ENCODE assay signal across 1 cellular context in the genomic region with DNA sequence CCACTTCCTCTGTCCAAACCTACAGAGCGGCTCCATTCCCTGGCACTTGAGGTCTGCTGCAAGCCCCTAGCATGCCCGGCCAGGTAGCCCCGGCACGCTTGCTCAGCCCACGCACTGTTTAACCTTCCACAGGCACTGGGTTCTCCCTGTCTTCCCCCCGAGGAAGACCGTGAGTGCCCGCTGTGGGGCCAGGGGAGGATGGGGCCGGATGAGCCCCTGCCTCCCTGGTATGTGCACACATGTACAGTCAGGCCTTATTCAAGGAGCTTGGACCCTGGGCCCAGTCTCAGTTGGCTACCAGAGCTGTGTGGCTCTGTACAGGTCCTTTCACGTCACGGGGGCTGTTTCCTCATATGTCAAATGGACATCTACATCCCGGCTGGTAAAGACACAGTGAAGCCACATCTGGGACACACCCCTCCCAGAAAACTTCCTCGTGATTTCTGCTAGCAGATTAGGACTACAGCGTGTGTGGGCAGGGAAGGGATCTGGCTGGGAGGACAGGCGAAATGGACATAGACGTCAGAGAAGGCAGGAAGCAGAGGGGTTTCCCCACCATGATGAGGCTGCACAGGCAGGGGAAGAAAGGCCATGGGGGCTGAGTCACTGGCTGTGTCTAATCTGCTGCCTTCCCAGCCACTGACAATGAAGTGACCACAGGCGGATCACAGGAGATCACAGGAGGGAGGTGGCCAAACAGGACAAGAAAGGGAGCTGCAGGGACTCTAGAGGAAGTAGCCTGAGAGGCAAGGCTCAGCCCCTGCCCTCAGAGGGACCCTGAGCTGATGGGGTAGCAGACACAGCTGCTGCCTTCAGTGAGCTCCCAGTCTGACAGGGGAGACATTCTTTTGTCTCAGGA.
TF ChIP-seq lines count a peak whose summit lies in the region.

No MANE protein-coding gene starts in this region.

TF ChIP-seq in IMR-90, 13 proteins besides CTCF, POLR2A, EP300 and RAD21 (continued from another document):
- TF ChIP-seq USF2 (IDR thresholded peaks at IDR 0.05; ENCODE audit: low read depth, low read length): 0 out of 2 replicates have a peak, but pooled peaks have one; percentile 26
- TF ChIP-seq NFE2L2 (IDR thresholded peaks at IDR 0.05; ENCODE audit: low read depth, low read length): peak; percentile 86
- peak; percentile 56 for TF ChIP-seq CEBPB (IDR thresholded peaks at IDR 0.05; ENCODE audit: low read depth, low read length)
- TF ChIP-seq BHLHE40 (IDR thresholded peaks at IDR 0.05; ENCODE audit: low read depth, low read length): no peak
- peak; percentile 16 for TF ChIP-seq RCOR1 (IDR thresholded peaks at IDR 0.05; ENCODE audit: insufficient replicate concordance, low read length)
- TF ChIP-seq CHD1 (IDR thresholded peaks at IDR 0.05; ENCODE audit: low read depth, low read length): 0 out of 2 replicates have a peak, but pooled peaks have one; percentile 65
- no peak for TF ChIP-seq ELK1 (IDR thresholded peaks at IDR 0.05; ENCODE audit: borderline replicate concordance, low read depth, low read length)
- no peak for TF ChIP-seq RFX5 (IDR thresholded peaks at IDR 0.05; ENCODE audit: low read depth, low read length)
